Comparison of ENCODE assay signal across 10 cellular contexts in the genomic region with DNA sequence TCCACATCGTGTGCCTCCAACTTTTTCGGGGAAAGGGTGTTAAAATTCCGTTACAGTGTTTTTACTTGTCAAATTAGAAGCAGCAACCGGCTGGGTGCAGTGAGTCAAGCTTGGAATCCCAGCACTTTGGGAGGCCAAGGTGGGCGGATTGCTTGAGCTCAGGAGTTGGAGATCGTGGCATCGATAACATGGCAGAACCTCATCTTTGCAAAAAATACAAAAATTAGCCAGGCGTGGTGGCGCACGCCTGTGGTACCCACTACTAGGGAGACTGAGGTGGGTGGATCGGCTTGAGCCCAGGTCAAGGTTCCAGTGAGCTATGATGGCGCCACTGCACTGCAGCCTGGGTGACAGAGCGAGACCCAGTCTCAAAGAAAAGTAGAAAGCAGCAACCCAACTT. TPM values are rescaled to one million over a fixed set of nuclear protein-coding genes. Genes with fewer than 3 reads are reported as not detected.
DNase-seq lines count a peak whose midpoint lies in the region; ATAC-seq, FAIRE-seq and TF ChIP-seq lines count a peak whose summit lies in the region.
"Had no signal": no experiment of that assay in that cellular context is flagged by ENCODE, and none has a peak within 500 bp of the region (broad histone marks: within the 10 kb centered on the region; RNA-seq: fewer than 3 reads in every experiment).

No MANE protein-coding gene starts in this region.

- H3K27ac ChIP-seq in MM.1S (ENCODE audit: low read length): peak overlapping the region; percentile 51; the same call in 1 of the 2 replicates
- no peak overlapping the region for H3K27ac ChIP-seq in ectodermal cell (ENCODE audit: insufficient read depth, low read depth, low read length, poor library complexity, severe bottlenecking)

- H3K4me3 ChIP-seq in BE2C (ENCODE audit: low read depth, low read length) (peak overlapping the region; percentile 99), MM.1S (ENCODE audit: low read length) (peak overlapping the region; percentile 91), ectodermal cell (ENCODE audit: insufficient read depth, low read depth, low read length) (peak overlapping the region; percentile 91)

- no peak overlapping the region for H2AFZ ChIP-seq in MM.1S (ENCODE audit: low read length)

- H3K4me1 ChIP-seq in BE2C (no peaks in the 10 kb centered on the region), MM.1S (ENCODE audit: low read length) (peaks cover 16% of the 10 kb centered on the region), ectodermal cell (ENCODE audit: control insufficient read depth, insufficient read depth, low read length) (peaks cover 6% of the 10 kb centered on the region)

- H3K4me1 Mint-ChIP-seq in natural killer cell treated with Interleukin-12 subunit alpha and Interleukin-12 subunit beta and Interleukin-15 and Interleukin-18, amount 100 ng/mL, for 72 hours (ENCODE audit: low read depth in 2 of 2): peaks cover 34 to 35% of the 10 kb centered on the region in 2 donors

- H3K27me3 Mint-ChIP-seq in natural killer cell treated with Interleukin-12 subunit alpha and Interleukin-12 subunit beta and Interleukin-15 and Interleukin-18, amount 100 ng/mL, for 72 hours: no peaks in the 10 kb centered on the region

- no peak for TF ChIP-seq POLR2A in GM12891 (IDR thresholded peaks at IDR 0.05; ENCODE audit: low read depth, low read length)

- H3K36me3 ChIP-seq in BE2C (peaks cover 27% of the 10 kb centered on the region), MM.1S (replicated peaks; ENCODE audit: insufficient read depth, low read length) (peaks cover 3% of the 10 kb centered on the region), ectodermal cell (ENCODE audit: control insufficient read depth, insufficient read depth, low read length) (no peaks in the 10 kb centered on the region)

- H3K9me3 ChIP-seq in BE2C (no peaks in the 10 kb centered on the region), MM.1S (replicated peaks; ENCODE audit: insufficient read depth, low read length) (no peaks in the 10 kb centered on the region), ectodermal cell (ENCODE audit: control insufficient read depth, low read length) (no peaks in the 10 kb centered on the region)

- 69 to 73% methylated on average over 13 of the region's 13 CpGs for WGBS in ectodermal cell, 2 experiments

- H3K9me2 ChIP-seq in MM.1S (replicated peaks; ENCODE audit: insufficient read depth, low read length): no peaks in the 10 kb centered on the region

- ATAC-seq in natural killer cell treated with Interleukin-12 subunit alpha and Interleukin-12 subunit beta and Interleukin-15 and Interleukin-18, amount 100 ng/mL, for 72 hours: no peak

- TF ChIP-seq CTCF in BE2C (IDR thresholded peaks at IDR 0.05; ENCODE audit: low read depth, low read length): no peak
- TF ChIP-seq CTCF in MM.1S (IDR thresholded peaks at IDR 0.05; ENCODE audit: low read length): no peak

- no peaks in the 10 kb centered on the region for H3K36me3 Mint-ChIP-seq in natural killer cell treated with Interleukin-12 subunit alpha and Interleukin-12 subunit beta and Interleukin-15 and Interleukin-18, amount 100 ng/mL, for 72 hours

- DNase-seq in BE2C (no peak), MM.1S (no peak), NCI-H2029 treated with DMSO at 0.1 percent for 48 hours (lab: John Stamatoyannopoulos, UW) (no peak), GM12891 (ENCODE audit: insufficient read length, low spot score) (no peak), AG08396 (ENCODE audit: low spot score) (no peak)
- no peak for DNase-seq in natural killer cell treated with Interleukin-12 subunit alpha and Interleukin-12 subunit beta and Interleukin-15 and Interleukin-18, amount 100 ng/mL, for 72 hours (ENCODE audit: low spot score)
- DNase-seq in stimulated activated CD8-positive, alpha-beta memory T cell treated with anti-CD3 and anti-CD28 coated beads, Interleukin-4, amount 100 ng/mL, for 48 hours: no peak
- DNase-seq: NCI-H1105 had no signal

- H4K20me1 ChIP-seq in MM.1S (ENCODE audit: insufficient read depth, low read length): 0 out of 2 replicates have a peak, but pooled peaks cover 5% of the 10 kb centered on the region

- peak overlapping the region; percentile 73; the same call in 1 of the 2 replicates for H3K9ac ChIP-seq in MM.1S (ENCODE audit: low read length)

- peak overlapping the region; percentile 85 to 95 for H3K27ac Mint-ChIP-seq in natural killer cell treated with Interleukin-12 subunit alpha and Interleukin-12 subunit beta and Interleukin-15 and Interleukin-18, amount 100 ng/mL, for 72 hours

- H3K27me3 ChIP-seq in BE2C: no peaks in the 10 kb centered on the region
- H3K27me3 ChIP-seq in MM.1S (replicated peaks; ENCODE audit: insufficient read depth, low read length): no peaks in the 10 kb centered on the region
- no peaks in the 10 kb centered on the region for H3K27me3 ChIP-seq in ectodermal cell (ENCODE audit: control insufficient read depth, insufficient read depth, low read length, poor library complexity, severe bottlenecking)

- H3K4me3 Mint-ChIP-seq in natural killer cell treated with Interleukin-12 subunit alpha and Interleukin-12 subunit beta and Interleukin-15 and Interleukin-18, amount 100 ng/mL, for 72 hours: peak overlapping the region; percentile 97

- peaks cover 14% of the 10 kb centered on the region for H3F3A ChIP-seq in MM.1S (ENCODE audit: insufficient read depth, low read length)

- FAIRE-seq in GM12891 (lab: Jason Lieb, UNC): no peak
- FAIRE-seq: urothelium cell line had no signal

- peak overlapping the region; percentile 89 for H3K4me2 ChIP-seq in MM.1S (ENCODE audit: low read depth, low read length)

- H3K9me3 Mint-ChIP-seq in natural killer cell treated with Interleukin-12 subunit alpha and Interleukin-12 subunit beta and Interleukin-15 and Interleukin-18, amount 100 ng/mL, for 72 hours: no peaks in the 10 kb centered on the region

- peaks cover 96% of the 10 kb centered on the region for H3K79me2 ChIP-seq in MM.1S (ENCODE audit: low read length)

TF ChIP-seq in GM12891, 5 proteins besides CTCF, POLR2A, EP300 and RAD21:
- TF ChIP-seq TAF1 (IDR thresholded peaks at IDR 0.05; ENCODE audit: low read depth, low read length): no peak

RNA-seq across cellular contexts. Expression of gene SLC35E1, which starts 1.1 kb away (rescaled TPM):
- polyA plus RNA-seq in BE2C (2012; ENCODE audit: insufficient read depth, insufficient read length, low read depth): 103 TPM
- 27.4 TPM for polyA plus RNA-seq in ectodermal cell (2013, experiment 1 of 4)
- 30.3 TPM for polyA plus RNA-seq in ectodermal cell (2013, experiment 2 of 4)
- 21.1 TPM for polyA plus RNA-seq in ectodermal cell (2013, experiment 3 of 4)
- polyA plus RNA-seq in ectodermal cell (2013, experiment 4 of 4): 26.0 TPM
- 10 to 100 TPM; 52.2 to 71.5 TPM for total RNA-seq in natural killer cell treated with Interleukin-12 subunit alpha and Interleukin-12 subunit beta and Interleukin-15 and Interleukin-18, amount 100 ng/mL, for 72 hours
- 17.7 TPM for polyA plus RNA-seq in GM12891 (2012; ENCODE audit: low read depth, missing spikeins)

RNA-seq across cellular contexts. Expression of gene CHERP, which starts 31.1 kb away (rescaled TPM):
- polyA plus RNA-seq in BE2C (2012; ENCODE audit: insufficient read depth, insufficient read length, low read depth): 178 TPM
- 72.1 TPM for polyA plus RNA-seq in ectodermal cell (2013, experiment 1 of 4)
- polyA plus RNA-seq in ectodermal cell (2013, experiment 2 of 4): 68.5 TPM
- 53.3 TPM for polyA plus RNA-seq in ectodermal cell (2013, experiment 3 of 4)
- polyA plus RNA-seq in ectodermal cell (2013, experiment 4 of 4): 57.2 TPM
- total RNA-seq in natural killer cell treated with Interleukin-12 subunit alpha and Interleukin-12 subunit beta and Interleukin-15 and Interleukin-18, amount 100 ng/mL, for 72 hours: 10 to 100 TPM; 64.1 to 93.0 TPM
- 30.2 TPM for polyA plus RNA-seq in GM12891 (2012; ENCODE audit: low read depth, missing spikeins)

RNA-seq across cellular contexts. Expression of gene MED26, which starts 54.7 kb away (rescaled TPM):
- 41.8 TPM for polyA plus RNA-seq in BE2C (2012; ENCODE audit: insufficient read depth, insufficient read length, low read depth)
- polyA plus RNA-seq in ectodermal cell (2013, experiment 1 of 4): 8.5 TPM
- polyA plus RNA-seq in ectodermal cell (2013, experiment 2 of 4): 9.9 TPM
- polyA plus RNA-seq in ectodermal cell (2013, experiment 3 of 4): 8.1 TPM
- polyA plus RNA-seq in ectodermal cell (2013, experiment 4 of 4): 9.8 TPM
- total RNA-seq in natural killer cell treated with Interleukin-12 subunit alpha and Interleukin-12 subunit beta and Interleukin-15 and Interleukin-18, amount 100 ng/mL, for 72 hours: 10 to 100 TPM; 15.5 to 28.1 TPM
- polyA plus RNA-seq in GM12891 (2012; ENCODE audit: low read depth, missing spikeins): 8.1 TPM
